In genomic region chr1:111476214-111476613, GRCh38 we compare ENCODE assay signal across 17 cellular contexts. TPM values are rescaled to one million over a fixed set of nuclear protein-coding genes. Genes with fewer than 3 reads are reported as not detected.
DNase-seq lines count a peak whose midpoint lies in the region; ATAC-seq, FAIRE-seq and TF ChIP-seq lines count a peak whose summit lies in the region.
"Had no signal": no experiment of that assay in that cellular context is flagged by ENCODE, and none has a peak within 500 bp of the region (broad histone marks: within the 10 kb centered on the region; RNA-seq: fewer than 3 reads in every experiment).

No MANE protein-coding gene starts in this region.

- POLR2A ChIA-PET in HepG2 (lab: Yijun Ruan, JAX), result no interaction called here
- POLR2A ChIA-PET in activated CD8-positive, alpha-beta T cell treated with anti-CD3 and anti-CD28 coated beads for 36 hours (lab: Charles Lee), result interaction anchor here (0.7 to 2.7 kb wide), 13 partner anchors 13 to 279 kb away, joined by 3 to 8 read pairs (median 3); partner anchors contain the start of gene DDX20

- no peak for ATAC-seq in HepG2
- ATAC-seq in right lobe of liver, result no peak
- ATAC-seq in activated CD8-positive, alpha-beta T cell treated with anti-CD3 and anti-CD28 coated beads for 36 hours, result no peak
- no peak for ATAC-seq in HG03175 (IDR thresholded peaks at IDR 0.05; ENCODE audit: unreplicated experiment)
- no peak for ATAC-seq in mucosa of descending colon
- ATAC-seq: gastrocnemius medialis had no signal

- H3K4me3 ChIP-seq in HepG2 (replicated peaks in 1 of 3; ENCODE audit: insufficient read depth in 1 of 3, low read depth in 2 of 3, low read length in 3 of 3) (no peak overlapping the region), right lobe of liver (no peak overlapping the region), mononuclear cell (ENCODE audit: low read length) (peak overlapping the region; percentile 69), vagina (no peak overlapping the region), mucosa of descending colon (no peak overlapping the region), brain microvascular endothelial cell (ENCODE audit: low read depth, low read length) (no peak overlapping the region)
- H3K4me3 ChIP-seq: gastrocnemius medialis had no signal

- no peaks in the 10 kb centered on the region for H3K79me2 ChIP-seq in HepG2 (ENCODE audit: insufficient read depth, low read length)

- H3K9me3 Mint-ChIP-seq in activated CD8-positive, alpha-beta T cell treated with anti-CD3 and anti-CD28 coated beads for 36 hours, result no peaks in the 10 kb centered on the region
- H3K9me3 Mint-ChIP-seq: endodermal cell had no signal

- H3K36me3 ChIP-seq in HepG2 (replicated peaks in 1 of 2; ENCODE audit: control insufficient read depth in 1 of 2, insufficient read depth in 2 of 2, low read length in 2 of 2), result no peaks in the 10 kb centered on the region
- peaks cover 0 to 2% (median 0%) of the 10 kb centered on the region in 4 donors for H3K36me3 ChIP-seq in right lobe of liver
- H3K36me3 ChIP-seq in vagina, result no peaks in the 10 kb centered on the region
- no peaks in the 10 kb centered on the region for H3K36me3 ChIP-seq in mucosa of descending colon (ENCODE audit: low read depth)
- H3K36me3 ChIP-seq in brain microvascular endothelial cell (replicated peaks), result no peaks in the 10 kb centered on the region

- H3K27ac Mint-ChIP-seq in activated CD8-positive, alpha-beta T cell treated with anti-CD3 and anti-CD28 coated beads for 36 hours, result peak overlapping the region; percentile 79
- H3K27ac Mint-ChIP-seq: endodermal cell had no signal

- no peak for FAIRE-seq in HepG2 (lab: Jason Lieb, UNC)
- FAIRE-seq: TTC549 had no signal

- H3K4me1 ChIP-seq in HepG2 (ENCODE audit: insufficient read depth, low read length), result peaks cover 13% of the 10 kb centered on the region
- no peaks in the 10 kb centered on the region for H3K4me1 ChIP-seq in right lobe of liver
- peaks cover 74% of the 10 kb centered on the region for H3K4me1 ChIP-seq in mononuclear cell (ENCODE audit: insufficient read depth, low read length)
- H3K4me1 ChIP-seq in vagina, result peaks cover 5% of the 10 kb centered on the region
- no peaks in the 10 kb centered on the region for H3K4me1 ChIP-seq in mucosa of descending colon (ENCODE audit: low read depth)

- H3K4me1 Mint-ChIP-seq in activated CD8-positive, alpha-beta T cell treated with anti-CD3 and anti-CD28 coated beads for 36 hours (ENCODE audit: low read depth), result peaks cover 53% of the 10 kb centered on the region
- H3K4me1 Mint-ChIP-seq: endodermal cell had no signal

- H3K4me3 Mint-ChIP-seq in activated CD8-positive, alpha-beta T cell treated with anti-CD3 and anti-CD28 coated beads for 36 hours, result peak overlapping the region; percentile 48
- H3K4me3 Mint-ChIP-seq: endodermal cell had no signal

- in situ Hi-C loops in HepG2 (cut with HindIII; ENCODE audit: extremely low pct_ligation_motif_present, low pct_unique_long_range_greater_than_20kb) (no loop called here), brain microvascular endothelial cell (cut with HindIII; ENCODE audit: low pct_ligation_motif_present, low sequenced_read_pairs) (no loop called here)

- H4K20me1 ChIP-seq in HepG2 (ENCODE audit: insufficient read depth, low read length), result no peaks in the 10 kb centered on the region

- CTCF ChIA-PET in HepG2 (lab: Yijun Ruan, JAX; ENCODE audit: low intra/inter-chr PET ratio, low total read pairs), result no interaction called here
- CTCF ChIA-PET in activated CD8-positive, alpha-beta T cell treated with anti-CD3 and anti-CD28 coated beads for 36 hours (lab: Charles Lee), result interaction anchor here (0.8 to 9.9 kb wide), 19 partner anchors 9 to 294 kb away, joined by 3 to 99 read pairs (median 4); partner anchors contain the start of genes ADORA3, DDX20 and TMIGD3

- no peak overlapping the region for H3K9ac ChIP-seq in HepG2 (ENCODE audit: insufficient read depth, low read depth, low read length)

- no peaks in the 10 kb centered on the region for H3K9me3 ChIP-seq in HepG2 (ENCODE audit: low read length)
- H3K9me3 ChIP-seq in right lobe of liver, result no peaks in the 10 kb centered on the region
- no peaks in the 10 kb centered on the region for H3K9me3 ChIP-seq in mononuclear cell (ENCODE audit: low read depth, low read length)
- no peaks in the 10 kb centered on the region for H3K9me3 ChIP-seq in vagina
- H3K9me3 ChIP-seq in mucosa of descending colon, result no peaks in the 10 kb centered on the region
- H3K9me3 ChIP-seq: gastrocnemius medialis had no signal

- H3K27me3 ChIP-seq in HepG2 (ENCODE audit: control insufficient read depth in 1 of 2, insufficient read depth in 2 of 2, low read length in 2 of 2), result no peaks in the 10 kb centered on the region
- no peaks in the 10 kb centered on the region for H3K27me3 ChIP-seq in right lobe of liver
- no peaks in the 10 kb centered on the region for H3K27me3 ChIP-seq in mononuclear cell (ENCODE audit: insufficient read depth, low read length)
- no peaks in the 10 kb centered on the region for H3K27me3 ChIP-seq in vagina
- no peaks in the 10 kb centered on the region for H3K27me3 ChIP-seq in brain microvascular endothelial cell (replicated peaks)
- H3K27me3 ChIP-seq: gastrocnemius medialis had no signal

- TF ChIP-seq CTCF in HepG2 (CRISPR knock-in tag; IDR thresholded peaks at IDR 0.05) (no peak), right lobe of liver (IDR thresholded peaks at IDR 0.05) (no peak), vagina (IDR thresholded peaks at IDR 0.05) (no peak), mucosa of descending colon (IDR thresholded peaks at IDR 0.05) (no peak), brain microvascular endothelial cell (IDR thresholded peaks at IDR 0.05; ENCODE audit: low read depth, low read length, missing control alignments) (no peak)
- TF ChIP-seq CTCF in activated CD8-positive, alpha-beta T cell treated with anti-CD3 and anti-CD28 coated beads for 36 hours (IDR thresholded peaks at IDR 0.05), result no peak

- no peak for TF ChIP-seq RAD21 in HepG2 (CRISPR knock-in tag; IDR thresholded peaks at IDR 0.05)

- no peak overlapping the region for H2AFZ ChIP-seq in HepG2 (ENCODE audit: low read length)

- H3K27me3 Mint-ChIP-seq in activated CD8-positive, alpha-beta T cell treated with anti-CD3 and anti-CD28 coated beads for 36 hours, result no peaks in the 10 kb centered on the region

- TF ChIP-seq POLR2A in HepG2 (IDR thresholded peaks at IDR 0.05; ENCODE audit: insufficient read depth in 1 of 2, low read depth in 2 of 2, low read length in 2 of 2) (no peak), right lobe of liver (IDR thresholded peaks at IDR 0.05) (no peak), vagina (IDR thresholded peaks at IDR 0.05) (no peak)

- BruUV-seq in HepG2 (replicated peaks; lab: Mats Ljungman, UMichigan), result no TSS peak

- TF ChIP-seq EP300 in HepG2 (IDR thresholded peaks at IDR 0.05; ENCODE audit: low read depth in 2 of 2, low read length in 2 of 2) (no peak), HepG2 (CRISPR knock-in tag; IDR thresholded peaks at IDR 0.05; ENCODE audit: borderline replicate concordance) (no peak)

- H3K4me2 ChIP-seq in HepG2 (ENCODE audit: low read depth, low read length), result no peak overlapping the region

- DNase-seq in HepG2 (ENCODE audit: low spot score) (no peak), right lobe of liver (no peak), vagina (ENCODE audit: extremely low spot score in 2 of 2) (no peak), mucosa of descending colon (no peak), brain microvascular endothelial cell (no peak)
- DNase-seq in activated CD8-positive, alpha-beta T cell treated with anti-CD3 and anti-CD28 coated beads for 36 hours, result no peak
- DNase-seq: C1 segment of cervical spinal cord, endodermal cell, gastrocnemius medialis, islet precursor cell, NCI-H748 treated with DMSO at 0.1 percent for 48 hours had no signal

- peaks cover 19% of the 10 kb centered on the region for H3K36me3 Mint-ChIP-seq in activated CD8-positive, alpha-beta T cell treated with anti-CD3 and anti-CD28 coated beads for 36 hours (ENCODE audit: low read depth)

- intact Hi-C loops in HepG2 (cut with micrococcal nuclease; ENCODE audit: unreplicated experiment), result no loop called here
- intact Hi-C loops in right lobe of liver (cut with DNase I), result no loop called here
- intact Hi-C loops in activated CD8-positive, alpha-beta T cell treated with anti-CD3 and anti-CD28 coated beads for 36 hours (cut with micrococcal nuclease), result no loop called here
- intact Hi-C loops in vagina (cut with DNase I), result no loop called here
- intact Hi-C loops in mucosa of descending colon (cut with DNase I, micrococcal nuclease), result no loop called here

- no peak overlapping the region for H3K27ac ChIP-seq in HepG2 (ENCODE audit: extremely low read length, insufficient read depth, low read length)
- peak overlapping the region in 1 of 3 donors; percentile 24 for H3K27ac ChIP-seq in right lobe of liver
- H3K27ac ChIP-seq in vagina, result peak overlapping the region; percentile 37
- no peak overlapping the region for H3K27ac ChIP-seq in brain microvascular endothelial cell

RNA-seq across cellular contexts. Expression of gene C1orf162, which starts 2.4 kb away (rescaled TPM):
- 0.27 TPM in 1 of 2 replicates, not detected in the other for total RNA-seq in HepG2 (2016; rRNA removed; fragmentation: Illumina TruSeq; extraction: Trizol)
- not detected in 2 replicates for total RNA-seq in HepG2 (2016; cell fraction: cytosol; rRNA removed; fragmentation: Illumina TruSeq; extraction: Trizol; ENCODE audit: low read depth)
- 0.28 TPM in 1 of 2 replicates, not detected in the other for total RNA-seq in HepG2 (2016; cell fraction: insoluble cytoplasmic fraction; rRNA removed; fragmentation: Illumina TruSeq; extraction: Trizol)
- 0.10 and 0.12 TPM in 2 replicates for total RNA-seq in HepG2 (2016; cell fraction: membrane; rRNA removed; fragmentation: Illumina TruSeq; extraction: Trizol)
- total RNA-seq in HepG2 (2016; cell fraction: nucleus; rRNA removed; fragmentation: Illumina TruSeq; extraction: Trizol), result 0.22 and 0.81 TPM in 2 replicates
- 0.61 and 0.89 TPM in 2 replicates for polyA plus RNA-seq in HepG2 (2011; rRNA removed)
- polyA plus RNA-seq in HepG2 (2011; cell fraction: cytosol; rRNA removed), result 0.15 and 0.34 TPM in 2 replicates
- 2.7 and 3.0 TPM in 2 replicates for polyA plus RNA-seq in HepG2 (2011; cell fraction: nucleus; rRNA removed)
- polyA plus RNA-seq in HepG2 (2012), result 0.66 and 0.83 TPM in 2 replicates
- polyA plus RNA-seq in HepG2 (2016; cell fraction: cytosol; fragmentation: Illumina TruSeq; extraction: Trizol; ENCODE audit: low read depth), result 0.16 and 0.20 TPM in 2 replicates
- not detected in 2 replicates for polyA plus RNA-seq in HepG2 (2016; cell fraction: insoluble cytoplasmic fraction; fragmentation: Illumina TruSeq; extraction: Trizol; ENCODE audit: low read depth)
- polyA plus RNA-seq in HepG2 (2016; cell fraction: membrane; fragmentation: Illumina TruSeq; extraction: Trizol; ENCODE audit: low read depth), result 0.19 and 0.20 TPM in 2 replicates
- 0.85 and 1.2 TPM in 2 replicates for polyA plus RNA-seq in HepG2 (2016; cell fraction: nucleus; fragmentation: Illumina TruSeq; extraction: Trizol; ENCODE audit: insufficient read depth, low read depth)
- 0.33 TPM in 1 of 2 replicates, not detected in the other for polyA minus RNA-seq in HepG2 (2011; rRNA and poly(A)+ RNA removed; ENCODE audit: low replicate concordance)
- polyA minus RNA-seq in HepG2 (2011; cell fraction: cytosol; rRNA and poly(A)+ RNA removed), result not detected in 2 replicates
- polyA minus RNA-seq in HepG2 (2011; cell fraction: nucleus; rRNA and poly(A)+ RNA removed), result 1.4 and 1.9 TPM in 2 replicates
- 10 to 100 TPM in 2 of 6 experiments, 1 to 10 TPM in 4; 6.1 to 16.9 (median 9.3) TPM for total RNA-seq in right lobe of liver
- total RNA-seq in activated CD8-positive, alpha-beta T cell treated with anti-CD3 and anti-CD28 coated beads for 36 hours, result 1 to 10 TPM; 4.5 to 4.7 TPM
- total RNA-seq in mononuclear cell, result 34.4 TPM
- 46.2 TPM for total RNA-seq in vagina
- 10 to 100 TPM in 2 of 3 donors, 1 to 10 TPM in 1; 4.2 to 21.5 (median 14.7) TPM for total RNA-seq in mucosa of descending colon
- total RNA-seq: H4 had no signal

RNA-seq across cellular contexts. Expression of gene ATP5PB, which starts 26.9 kb away (rescaled TPM):
- total RNA-seq in HepG2 (2016; rRNA removed; fragmentation: Illumina TruSeq; extraction: Trizol) (541 and 772 TPM in 2 replicates), right lobe of liver (100 to 1,000 TPM; 128 to 152 (median 148) TPM), mononuclear cell (177 TPM), vagina (142 TPM), mucosa of descending colon (100 to 1,000 TPM; 274 to 427 (median 390) TPM)
- 74.4 and 81.4 TPM in 2 replicates for total RNA-seq in HepG2 (2016; cell fraction: cytosol; rRNA removed; fragmentation: Illumina TruSeq; extraction: Trizol; ENCODE audit: low read depth)
- 539 and 786 TPM in 2 replicates for total RNA-seq in HepG2 (2016; cell fraction: insoluble cytoplasmic fraction; rRNA removed; fragmentation: Illumina TruSeq; extraction: Trizol)
- total RNA-seq in HepG2 (2016; cell fraction: membrane; rRNA removed; fragmentation: Illumina TruSeq; extraction: Trizol), result 177 and 193 TPM in 2 replicates
- 163 and 174 TPM in 2 replicates for total RNA-seq in HepG2 (2016; cell fraction: nucleus; rRNA removed; fragmentation: Illumina TruSeq; extraction: Trizol)
- polyA plus RNA-seq in HepG2 (2011; rRNA removed), result 209 and 297 TPM in 2 replicates
- 185 and 234 TPM in 2 replicates for polyA plus RNA-seq in HepG2 (2011; cell fraction: cytosol; rRNA removed)
- 41.9 and 44.4 TPM in 2 replicates for polyA plus RNA-seq in HepG2 (2011; cell fraction: nucleus; rRNA removed)
- 196 and 251 TPM in 2 replicates for polyA plus RNA-seq in HepG2 (2012)
- 96.2 and 101 TPM in 2 replicates for polyA plus RNA-seq in HepG2 (2016; cell fraction: cytosol; fragmentation: Illumina TruSeq; extraction: Trizol; ENCODE audit: low read depth)
- polyA plus RNA-seq in HepG2 (2016; cell fraction: insoluble cytoplasmic fraction; fragmentation: Illumina TruSeq; extraction: Trizol; ENCODE audit: low read depth), result 672 and 700 TPM in 2 replicates
- 146 and 153 TPM in 2 replicates for polyA plus RNA-seq in HepG2 (2016; cell fraction: membrane; fragmentation: Illumina TruSeq; extraction: Trizol; ENCODE audit: low read depth)
- polyA plus RNA-seq in HepG2 (2016; cell fraction: nucleus; fragmentation: Illumina TruSeq; extraction: Trizol; ENCODE audit: insufficient read depth, low read depth), result 225 and 252 TPM in 2 replicates
- 137 and 342 TPM in 2 replicates for polyA minus RNA-seq in HepG2 (2011; rRNA and poly(A)+ RNA removed; ENCODE audit: low replicate concordance)
- 103 and 109 TPM in 2 replicates for polyA minus RNA-seq in HepG2 (2011; cell fraction: cytosol; rRNA and poly(A)+ RNA removed)
- polyA minus RNA-seq in HepG2 (2011; cell fraction: nucleus; rRNA and poly(A)+ RNA removed), result 22.0 and 30.5 TPM in 2 replicates
- total RNA-seq in activated CD8-positive, alpha-beta T cell treated with anti-CD3 and anti-CD28 coated beads for 36 hours, result 100 to 1,000 TPM; 341 to 342 TPM

RNA-seq across cellular contexts. Expression of gene WDR77, which starts 27.2 kb away (rescaled TPM):
- total RNA-seq in HepG2 (2016; rRNA removed; fragmentation: Illumina TruSeq; extraction: Trizol), result 90.6 and 93.3 TPM in 2 replicates
- total RNA-seq in HepG2 (2016; cell fraction: cytosol; rRNA removed; fragmentation: Illumina TruSeq; extraction: Trizol; ENCODE audit: low read depth), result 10.9 and 11.3 TPM in 2 replicates
- total RNA-seq in HepG2 (2016; cell fraction: insoluble cytoplasmic fraction; rRNA removed; fragmentation: Illumina TruSeq; extraction: Trizol), result 90.6 and 93.0 TPM in 2 replicates
- 27.9 and 29.9 TPM in 2 replicates for total RNA-seq in HepG2 (2016; cell fraction: membrane; rRNA removed; fragmentation: Illumina TruSeq; extraction: Trizol)
- total RNA-seq in HepG2 (2016; cell fraction: nucleus; rRNA removed; fragmentation: Illumina TruSeq; extraction: Trizol), result 45.5 and 50.4 TPM in 2 replicates
- polyA plus RNA-seq in HepG2 (2011; rRNA removed), result 96.3 and 108 TPM in 2 replicates
- polyA plus RNA-seq in HepG2 (2011; cell fraction: cytosol; rRNA removed), result 79.1 and 89.1 TPM in 2 replicates
- polyA plus RNA-seq in HepG2 (2011; cell fraction: nucleus; rRNA removed), result 150 and 155 TPM in 2 replicates
- polyA plus RNA-seq in HepG2 (2012), result 29.9 and 30.8 TPM in 2 replicates
- 10.9 and 11.6 TPM in 2 replicates for polyA plus RNA-seq in HepG2 (2016; cell fraction: cytosol; fragmentation: Illumina TruSeq; extraction: Trizol; ENCODE audit: low read depth)
- polyA plus RNA-seq in HepG2 (2016; cell fraction: insoluble cytoplasmic fraction; fragmentation: Illumina TruSeq; extraction: Trizol; ENCODE audit: low read depth), result 83.1 and 89.4 TPM in 2 replicates
- polyA plus RNA-seq in HepG2 (2016; cell fraction: membrane; fragmentation: Illumina TruSeq; extraction: Trizol; ENCODE audit: low read depth), result 20.8 and 22.9 TPM in 2 replicates
- 63.2 and 65.3 TPM in 2 replicates for polyA plus RNA-seq in HepG2 (2016; cell fraction: nucleus; fragmentation: Illumina TruSeq; extraction: Trizol; ENCODE audit: insufficient read depth, low read depth)
- 267 TPM in 2 replicates for polyA minus RNA-seq in HepG2 (2011; rRNA and poly(A)+ RNA removed; ENCODE audit: low replicate concordance)
- polyA minus RNA-seq in HepG2 (2011; cell fraction: cytosol; rRNA and poly(A)+ RNA removed), result 35.8 and 44.4 TPM in 2 replicates
- polyA minus RNA-seq in HepG2 (2011; cell fraction: nucleus; rRNA and poly(A)+ RNA removed), result 51.8 and 62.4 TPM in 2 replicates
- 10 to 100 TPM; 11.4 to 27.3 (median 14.0) TPM for total RNA-seq in right lobe of liver
- total RNA-seq in activated CD8-positive, alpha-beta T cell treated with anti-CD3 and anti-CD28 coated beads for 36 hours, result 10 to 100 TPM; 54.0 to 54.6 TPM
- total RNA-seq in mononuclear cell, result 8.6 TPM
- total RNA-seq in vagina, result 50.8 TPM
- 10 to 100 TPM; 20.2 to 28.2 (median 23.4) TPM for total RNA-seq in mucosa of descending colon

RNA-seq across cellular contexts. Expression of gene ADORA3, which starts 27.2 kb away (rescaled TPM):
- total RNA-seq in HepG2 (2016; rRNA removed; fragmentation: Illumina TruSeq; extraction: Trizol) (not detected in 2 replicates), right lobe of liver (1 to 10 TPM; 2.7 to 6.3 (median 3.9) TPM), mononuclear cell (not detected), vagina (5.2 TPM), mucosa of descending colon (1 to 10 TPM; 1.3 to 8.4 (median 7.5) TPM)
- total RNA-seq in HepG2 (2016; cell fraction: cytosol; rRNA removed; fragmentation: Illumina TruSeq; extraction: Trizol; ENCODE audit: low read depth), result not detected in 2 replicates
- total RNA-seq in HepG2 (2016; cell fraction: insoluble cytoplasmic fraction; rRNA removed; fragmentation: Illumina TruSeq; extraction: Trizol), result not detected in 2 replicates
- not detected in 2 replicates for total RNA-seq in HepG2 (2016; cell fraction: membrane; rRNA removed; fragmentation: Illumina TruSeq; extraction: Trizol)
- total RNA-seq in HepG2 (2016; cell fraction: nucleus; rRNA removed; fragmentation: Illumina TruSeq; extraction: Trizol), result not detected in 2 replicates
- polyA plus RNA-seq in HepG2 (2011; rRNA removed), result 0.09 TPM in 1 of 2 replicates, not detected in the other
- 0.04 TPM in 1 of 2 replicates, not detected in the other for polyA plus RNA-seq in HepG2 (2011; cell fraction: cytosol; rRNA removed)
- polyA plus RNA-seq in HepG2 (2011; cell fraction: nucleus; rRNA removed), result not detected in 2 replicates
- not detected in 2 replicates for polyA plus RNA-seq in HepG2 (2012)
- polyA plus RNA-seq in HepG2 (2016; cell fraction: cytosol; fragmentation: Illumina TruSeq; extraction: Trizol; ENCODE audit: low read depth), result not detected in 2 replicates
- polyA plus RNA-seq in HepG2 (2016; cell fraction: insoluble cytoplasmic fraction; fragmentation: Illumina TruSeq; extraction: Trizol; ENCODE audit: low read depth), result not detected in 2 replicates
- not detected in 2 replicates for polyA plus RNA-seq in HepG2 (2016; cell fraction: membrane; fragmentation: Illumina TruSeq; extraction: Trizol; ENCODE audit: low read depth)
- not detected in 2 replicates for polyA plus RNA-seq in HepG2 (2016; cell fraction: nucleus; fragmentation: Illumina TruSeq; extraction: Trizol; ENCODE audit: insufficient read depth, low read depth)
- polyA minus RNA-seq in HepG2 (2011; rRNA and poly(A)+ RNA removed; ENCODE audit: low replicate concordance), result 0.44 TPM in 1 of 2 replicates, not detected in the other
- polyA minus RNA-seq in HepG2 (2011; cell fraction: cytosol; rRNA and poly(A)+ RNA removed), result not detected in 2 replicates
- polyA minus RNA-seq in HepG2 (2011; cell fraction: nucleus; rRNA and poly(A)+ RNA removed), result not detected in 2 replicates
- not detected for total RNA-seq in activated CD8-positive, alpha-beta T cell treated with anti-CD3 and anti-CD28 coated beads for 36 hours
- total RNA-seq: endodermal cell, H4, MCF 10A, pulmonary artery endothelial cell had no signal

RNA-seq across cellular contexts. Expression of gene TMIGD3, which starts 27.2 kb away (rescaled TPM):
- total RNA-seq in HepG2 (2016; rRNA removed; fragmentation: Illumina TruSeq; extraction: Trizol) (not detected in 2 replicates), right lobe of liver (1 to 10 TPM; 2.4 to 9.7 (median 5.8) TPM), mononuclear cell (not detected), vagina (2.9 TPM), mucosa of descending colon (1 to 10 TPM in 2 of 3 donors, under 1 TPM in 1; 0.87 to 5.0 (median 3.5) TPM)
- not detected in 2 replicates for total RNA-seq in HepG2 (2016; cell fraction: cytosol; rRNA removed; fragmentation: Illumina TruSeq; extraction: Trizol; ENCODE audit: low read depth)
- total RNA-seq in HepG2 (2016; cell fraction: insoluble cytoplasmic fraction; rRNA removed; fragmentation: Illumina TruSeq; extraction: Trizol), result not detected in 2 replicates
- total RNA-seq in HepG2 (2016; cell fraction: membrane; rRNA removed; fragmentation: Illumina TruSeq; extraction: Trizol), result not detected in 2 replicates
- not detected in 2 replicates for total RNA-seq in HepG2 (2016; cell fraction: nucleus; rRNA removed; fragmentation: Illumina TruSeq; extraction: Trizol)
- polyA plus RNA-seq in HepG2 (2011; rRNA removed), result not detected in 2 replicates
- polyA plus RNA-seq in HepG2 (2011; cell fraction: cytosol; rRNA removed), result 0.13 TPM in 1 of 2 replicates, not detected in the other
- not detected in 2 replicates for polyA plus RNA-seq in HepG2 (2011; cell fraction: nucleus; rRNA removed)
- polyA plus RNA-seq in HepG2 (2012), result not detected in 2 replicates
- not detected in 2 replicates for polyA plus RNA-seq in HepG2 (2016; cell fraction: cytosol; fragmentation: Illumina TruSeq; extraction: Trizol; ENCODE audit: low read depth)
- not detected in 2 replicates for polyA plus RNA-seq in HepG2 (2016; cell fraction: insoluble cytoplasmic fraction; fragmentation: Illumina TruSeq; extraction: Trizol; ENCODE audit: low read depth)
- polyA plus RNA-seq in HepG2 (2016; cell fraction: membrane; fragmentation: Illumina TruSeq; extraction: Trizol; ENCODE audit: low read depth), result not detected in 2 replicates
- polyA plus RNA-seq in HepG2 (2016; cell fraction: nucleus; fragmentation: Illumina TruSeq; extraction: Trizol; ENCODE audit: insufficient read depth, low read depth), result not detected in 2 replicates
- not detected in 2 replicates for polyA minus RNA-seq in HepG2 (2011; rRNA and poly(A)+ RNA removed; ENCODE audit: low replicate concordance)
- not detected in 2 replicates for polyA minus RNA-seq in HepG2 (2011; cell fraction: cytosol; rRNA and poly(A)+ RNA removed)
- polyA minus RNA-seq in HepG2 (2011; cell fraction: nucleus; rRNA and poly(A)+ RNA removed), result not detected in 2 replicates
- total RNA-seq in activated CD8-positive, alpha-beta T cell treated with anti-CD3 and anti-CD28 coated beads for 36 hours, result not detected
- total RNA-seq: endodermal cell, H4, MCF 10A, pulmonary artery endothelial cell had no signal
